Comparison of ENCODE assay signal across 8 cellular contexts in genomic region chr12:108730337-108731104, GRCh38. TPM values are rescaled to one million over a fixed set of nuclear protein-coding genes. Genes with fewer than 3 reads are reported as not detected.
DNase-seq lines count a peak whose midpoint lies in the region; ATAC-seq and TF ChIP-seq lines count a peak whose summit lies in the region.

No MANE protein-coding gene starts in this region.

- in situ Hi-C loops in G401 (cut with HindIII; ENCODE audit: low sequenced_read_pairs) = no loop called here

- no peaks in the 10 kb centered on the region for H3K27me3 ChIP-seq in mucosa of rectum (ENCODE audit: control insufficient read depth in 2 of 2, insufficient read depth in 2 of 2, low read length in 2 of 2)

- H3K9ac ChIP-seq in mucosa of rectum (ENCODE audit: low read depth in 1 of 2, low read length in 2 of 2) = peak overlapping the region; percentile 87 to 95

- H3K36me3 ChIP-seq in mucosa of rectum (ENCODE audit: control insufficient read depth in 2 of 2, insufficient read depth in 2 of 2, low read length in 2 of 2) = no peaks in the 10 kb centered on the region

- no peaks in the 10 kb centered on the region for H3K9me3 ChIP-seq in mucosa of rectum (ENCODE audit: control insufficient read depth in 2 of 2, low read length in 2 of 2)

- peaks cover 23 to 49% of the 10 kb centered on the region in 2 donors for H3K4me1 ChIP-seq in mucosa of rectum (ENCODE audit: control insufficient read depth in 2 of 2, insufficient read depth in 2 of 2, low read length in 2 of 2)

- H3K4me3 ChIP-seq in mucosa of rectum (ENCODE audit: low read length in 2 of 2) = peak overlapping the region; percentile 84 to 87

- ATAC-seq in HG03432 (IDR thresholded peaks at IDR 0.05; ENCODE audit: unreplicated experiment) = peak; percentile 24
- no peak for ATAC-seq in GM21825 (IDR thresholded peaks at IDR 0.05; ENCODE audit: unreplicated experiment)

- H3K27ac ChIP-seq in mucosa of rectum (ENCODE audit: low read depth in 2 of 2, low read length in 2 of 2) = peak overlapping the region; percentile 98 to 99

- peak; percentile 79 for DNase-seq in G401 (ENCODE audit: low spot score)
- peak; percentile 72 for DNase-seq in NCI-H748 treated with DMSO at 0.1 percent for 48 hours (lab: John Stamatoyannopoulos, UW)
- peak; percentile 20 to 34 (median 24) for DNase-seq in activated CD8-positive, alpha-beta memory T cell treated with anti-CD3 and anti-CD28 coated beads for 48 hours (ENCODE audit: low read depth in 2 of 3, low spot score in 2 of 3)
- DNase-seq in erythroblast (lab: John Stamatoyannopoulos, UW) = peak; percentile 78 to 90
- peak in 5 of 6 experiments; percentile 16 to 56 (median 29) for DNase-seq in stimulated activated naive CD4-positive, alpha-beta T cell (lab: John Stamatoyannopoulos, UW)

- TF ChIP-seq POLR2A in erythroblast (IDR thresholded peaks at IDR 0.05; ENCODE audit: low read length) = no peak

RNA-seq across cellular contexts. Expression of gene CORO1C, which starts 0.8 kb away (rescaled TPM):
- 102 and 177 TPM in 2 replicates for total RNA-seq in G401 (2014; rRNA removed; shearing (Covaris generic))

Comparison
In these comparisons a context has a peak if more than half of its experiments do, and no peak if none do; other contexts are left out.
1. DNase-seq: peak in every context shown above with its lines; median percentile 84 in erythroblast; 79 in G401; 72 in NCI-H748 treated with DMSO at 0.1 percent for 48 hours; 29 in stimulated activated naive CD4-positive, alpha-beta T cell; 24 in activated CD8-positive, alpha-beta memory T cell treated with anti-CD3 and anti-CD28 coated beads for 48 hours.